ENCODE assay signal across 24 cellular contexts in genomic region chr18:34320267-34320666, GRCh38.
"Had no signal": no experiment of that assay in that cellular context is flagged by ENCODE, and none has a peak within 500 bp of the region (broad histone marks: within the 10 kb centered on the region; RNA-seq: fewer than 3 reads in every experiment).

No MANE protein-coding gene starts in this region.

- H3K36me3 ChIP-seq: colonic mucosa, esophagus muscularis mucosa, esophagus squamous epithelium, gastrocnemius medialis, gastroesophageal sphincter, heart left ventricle, heart right ventricle had no signal

- H3K27me3 ChIP-seq: colonic mucosa, dorsolateral prefrontal cortex, esophagus muscularis mucosa, esophagus squamous epithelium, foreskin keratinocyte, gastrocnemius medialis, gastroesophageal sphincter, heart left ventricle had no signal

- H3K27ac Mint-ChIP-seq: dendritic cell treated with granulocyte-macrophage colony-stimulating factor and Interleukin-4, amounts not matched to agents 40 ng/mL and 50 ng/mL, for 4 days; effector memory CD8-positive, alpha-beta T cell; endodermal cell had no signal

- H3K4me3 ChIP-seq: colonic mucosa, coronary artery, dorsolateral prefrontal cortex, esophagus muscularis mucosa, esophagus squamous epithelium, gastrocnemius medialis, gastroesophageal sphincter, heart left ventricle, heart right ventricle had no signal

- ATAC-seq: effector memory CD8-positive, alpha-beta T cell; esophagus mucosa; foreskin keratinocyte; gastrocnemius medialis; gastroesophageal sphincter; heart left ventricle; heart right ventricle had no signal

- DNase-seq: colonic mucosa; cortex of kidney; dermis blood vessel endothelial cell; dorsolateral prefrontal cortex; effector CD4-positive, alpha-beta T cell; effector CD8-positive, alpha-beta T cell; effector memory CD4-positive, alpha-beta T cell; effector memory CD8-positive, alpha-beta T cell; endodermal cell; erythroblast; esophagus squamous epithelium; foreskin keratinocyte; foreskin melanocyte; gastrocnemius medialis; glutamatergic neuron; head of caudate nucleus; heart left ventricle; heart right ventricle had no signal

- H3K9me3 ChIP-seq: colonic mucosa, esophagus muscularis mucosa, esophagus squamous epithelium, gastrocnemius medialis, gastroesophageal sphincter, heart left ventricle, heart right ventricle had no signal

- H3K4me3 Mint-ChIP-seq: dendritic cell treated with granulocyte-macrophage colony-stimulating factor and Interleukin-4, amounts not matched to agents 40 ng/mL and 50 ng/mL, for 4 days; effector memory CD8-positive, alpha-beta T cell; endodermal cell had no signal

- H3K4me1 ChIP-seq: colonic mucosa, esophagus squamous epithelium, foreskin keratinocyte, gastrocnemius medialis, heart left ventricle, heart right ventricle had no signal

- H3K4me1 Mint-ChIP-seq: endodermal cell had no signal

- H3K9me3 Mint-ChIP-seq: dendritic cell treated with granulocyte-macrophage colony-stimulating factor and Interleukin-4, amounts not matched to agents 40 ng/mL and 50 ng/mL, for 4 days; endodermal cell had no signal

- H3K27me3 Mint-ChIP-seq: dendritic cell treated with granulocyte-macrophage colony-stimulating factor and Interleukin-4, amounts not matched to agents 40 ng/mL and 50 ng/mL, for 4 days; effector memory CD8-positive, alpha-beta T cell had no signal

- H3K27ac ChIP-seq: colonic mucosa, coronary artery, dorsolateral prefrontal cortex, epithelial cell of prostate, esophagus muscularis mucosa, esophagus squamous epithelium, foreskin keratinocyte, gastrocnemius medialis, gastroesophageal sphincter, heart left ventricle, heart right ventricle had no signal
